In genomic region chr19:18167975-18168645, GRCh38 we compare ENCODE assay signal across 8 cellular contexts. TPM values are rescaled to one million over a fixed set of nuclear protein-coding genes. Genes with fewer than 3 reads are reported as not detected.
DNase-seq lines count a peak whose midpoint lies in the region; ATAC-seq and TF ChIP-seq lines count a peak whose summit lies in the region.

No MANE protein-coding gene starts in this region.

- H3K27ac ChIP-seq in GM23248, result no peak overlapping the region
- peak overlapping the region; percentile 54 for H3K27ac ChIP-seq in RWPE1
- H3K27ac ChIP-seq in right atrium auricular region, result no peak overlapping the region

- H3K9me3 Mint-ChIP-seq in activated naive CD4-positive, alpha-beta T cell treated with anti-CD3 and anti-CD28 coated beads, Interleukin-2, amount 50 U/mL, for 72 hours, result no peaks in the 10 kb centered on the region

- H3K9me3 ChIP-seq in BE2C (no peaks in the 10 kb centered on the region), GM23248 (ENCODE audit: low read depth) (no peaks in the 10 kb centered on the region), right atrium auricular region (no peaks in the 10 kb centered on the region)

- CTCF ChIA-PET in RWPE1 (lab: Yijun Ruan, JAX), result interaction anchor here (0.7 to 1.6 kb wide), 8 partner anchors 10 to 88 kb away, joined by 3 to 7 read pairs (median 4); partner anchors contain the start of gene PIK3R2

- H3K9me2 ChIP-seq in GM23248 (ENCODE audit: insufficient read depth), result no peaks in the 10 kb centered on the region

- H3F3A ChIP-seq in GM23248 (ENCODE audit: insufficient read depth), result no peaks in the 10 kb centered on the region; the same call in 1 of the 2 replicates

- H3K27ac Mint-ChIP-seq in activated naive CD4-positive, alpha-beta T cell treated with anti-CD3 and anti-CD28 coated beads, Interleukin-2, amount 50 U/mL, for 72 hours, result no peak overlapping the region

- H3K27me3 ChIP-seq in BE2C, result no peaks in the 10 kb centered on the region
- no peaks in the 10 kb centered on the region for H3K27me3 ChIP-seq in GM23248 (replicated peaks; ENCODE audit: insufficient read depth)
- H3K27me3 ChIP-seq in right atrium auricular region, result no peaks in the 10 kb centered on the region

- H2AFZ ChIP-seq in GM23248, result no peak overlapping the region

- POLR2A ChIA-PET in RWPE1 (lab: Yijun Ruan, JAX; ENCODE audit: low non-redundant PET), result no interaction called here

- ATAC-seq in activated naive CD4-positive, alpha-beta T cell treated with anti-CD3 and anti-CD28 coated beads, Interleukin-2, amount 50 U/mL, for 72 hours, result peak; percentile 94
- no peak for ATAC-seq in HG03039 (IDR thresholded peaks at IDR 0.05; ENCODE audit: unreplicated experiment)
- ATAC-seq in HG03280 (IDR thresholded peaks at IDR 0.05; ENCODE audit: unreplicated experiment), result no peak

- TF ChIP-seq CTCF in BE2C (IDR thresholded peaks at IDR 0.05; ENCODE audit: low read depth, low read length) (peak; percentile 85), RWPE1 (conservative IDR thresholded peaks at IDR 0.05; ENCODE audit: low read depth) (peak; percentile 91), right atrium auricular region (IDR thresholded peaks at IDR 0.05) (peak; percentile 69 to 73)

- H3K36me3 ChIP-seq in BE2C (peaks cover 33% of the 10 kb centered on the region), GM23248 (ENCODE audit: low read depth) (peaks cover 9% of the 10 kb centered on the region; the same call in 1 of the 2 replicates), right atrium auricular region (peaks cover 39% of the 10 kb centered on the region)

- peak; percentile 68 for DNase-seq in BE2C
- peak; percentile 62 for DNase-seq in GM23248
- peak; percentile 68 for DNase-seq in RWPE1 (ENCODE audit: low spot score)
- peak in 1 of 2 donors; percentile 74 for DNase-seq in activated naive CD4-positive, alpha-beta T cell treated with anti-CD3 and anti-CD28 coated beads, Interleukin-2, amount 50 U/mL, for 72 hours (ENCODE audit: low spot score in 2 of 2)
- no peak for DNase-seq in right atrium auricular region (ENCODE audit: low spot score)
- DNase-seq in stimulated activated CD4-positive, alpha-beta T cell treated with anti-CD3 and anti-CD28 coated beads, Interleukin-4, amount 100 ng/mL, for 1 hour, result peak; percentile 61

- no peak overlapping the region for H3K4me2 ChIP-seq in GM23248 (ENCODE audit: unreplicated experiment)

- H3K4me3 ChIP-seq in BE2C (ENCODE audit: low read depth, low read length), result no peak overlapping the region
- no peak overlapping the region for H3K4me3 ChIP-seq in GM23248
- no peak overlapping the region for H3K4me3 ChIP-seq in right atrium auricular region

- no peaks in the 10 kb centered on the region for H3K4me1 ChIP-seq in BE2C
- no peaks in the 10 kb centered on the region for H3K4me1 ChIP-seq in GM23248 (ENCODE audit: insufficient read depth)
- peaks cover 0 to 21% of the 10 kb centered on the region in 2 donors for H3K4me1 ChIP-seq in right atrium auricular region

- in situ Hi-C loops in GM23248 (cut with MboI), result no loop called here

- H3K9ac ChIP-seq in GM23248, result no peak overlapping the region

- whole genome bisulfite sequencing in GM23248 (ENCODE audit: low coverage in 1 of 2, low lambda C conversion rate in 2 of 2, missing lambda C conversion rate in 2 of 2), 2 experiments, result 69 to 74% methylated on average over 14 of the region's 14 CpGs

- H3K79me2 ChIP-seq in GM23248 (ENCODE audit: insufficient read depth), result no peaks in the 10 kb centered on the region

- H3K36me3 Mint-ChIP-seq in activated naive CD4-positive, alpha-beta T cell treated with anti-CD3 and anti-CD28 coated beads, Interleukin-2, amount 50 U/mL, for 72 hours, result peaks cover 4 to 24% of the 10 kb centered on the region in 2 donors

- no peaks in the 10 kb centered on the region for H4K20me1 ChIP-seq in GM23248 (ENCODE audit: insufficient read depth)

RNA-seq across cellular contexts. Expression of gene IFI30, which starts 5.5 kb away (rescaled TPM):
- polyA plus RNA-seq in BE2C (2012; ENCODE audit: insufficient read depth, insufficient read length, low read depth), result 12.4 TPM
- total RNA-seq in GM23248 (2014; rRNA removed; shearing (Covaris generic)), result 0.86 and 15.9 TPM in 2 replicates
- 10.3 and 14.3 TPM in 2 replicates for polyA plus RNA-seq in GM23248 (2016; fragmentation: Nextera tagmentation; extraction: Ambion mirVana)
- 10 to 100 TPM; 28.0 to 65.3 TPM for total RNA-seq in activated naive CD4-positive, alpha-beta T cell treated with anti-CD3 and anti-CD28 coated beads, Interleukin-2, amount 50 U/mL, for 72 hours
- 10 to 100 TPM in 1 of 2 donors, 1 to 10 TPM in 1; 8.1 to 43.2 TPM for total RNA-seq in right atrium auricular region

RNA-seq across cellular contexts. Expression of gene PIK3R2, which starts 15.1 kb away (rescaled TPM):
- polyA plus RNA-seq in BE2C (2012; ENCODE audit: insufficient read depth, insufficient read length, low read depth), result 181 TPM
- 29.2 and 48.9 TPM in 2 replicates for total RNA-seq in GM23248 (2014; rRNA removed; shearing (Covaris generic))
- 1.5 and 1.6 TPM in 2 replicates for polyA plus RNA-seq in GM23248 (2016; fragmentation: Nextera tagmentation; extraction: Ambion mirVana)
- total RNA-seq in activated naive CD4-positive, alpha-beta T cell treated with anti-CD3 and anti-CD28 coated beads, Interleukin-2, amount 50 U/mL, for 72 hours, result 10 to 100 TPM; 13.6 to 18.3 TPM
- 10 to 100 TPM; 18.7 to 19.0 TPM for total RNA-seq in right atrium auricular region

RNA-seq across cellular contexts. Expression of gene MPV17L2, which starts 24.9 kb away (rescaled TPM):
- polyA plus RNA-seq in BE2C (2012; ENCODE audit: insufficient read depth, insufficient read length, low read depth), result 62.0 TPM
- total RNA-seq in GM23248 (2014; rRNA removed; shearing (Covaris generic)), result 43.2 and 69.4 TPM in 2 replicates
- 21.0 and 22.4 TPM in 2 replicates for polyA plus RNA-seq in GM23248 (2016; fragmentation: Nextera tagmentation; extraction: Ambion mirVana)
- 10 to 100 TPM in 1 of 2 donors, 1 to 10 TPM in 1; 5.4 to 14.0 TPM for total RNA-seq in activated naive CD4-positive, alpha-beta T cell treated with anti-CD3 and anti-CD28 coated beads, Interleukin-2, amount 50 U/mL, for 72 hours
- 10 to 100 TPM; 28.3 to 40.8 TPM for total RNA-seq in right atrium auricular region

RNA-seq across cellular contexts. Expression of gene RAB3A, which starts 35.7 kb away (rescaled TPM):
- 137 TPM for polyA plus RNA-seq in BE2C (2012; ENCODE audit: insufficient read depth, insufficient read length, low read depth)
- 1.4 and 1.8 TPM in 2 replicates for total RNA-seq in GM23248 (2014; rRNA removed; shearing (Covaris generic))
- polyA plus RNA-seq in GM23248 (2016; fragmentation: Nextera tagmentation; extraction: Ambion mirVana), result 1.9 and 2.0 TPM in 2 replicates
- total RNA-seq in activated naive CD4-positive, alpha-beta T cell treated with anti-CD3 and anti-CD28 coated beads, Interleukin-2, amount 50 U/mL, for 72 hours, result 1 to 10 TPM; 8.9 to 9.8 TPM
- 10 to 100 TPM in 1 of 2 donors, 1 to 10 TPM in 1; 8.6 to 27.0 TPM for total RNA-seq in right atrium auricular region

RNA-seq across cellular contexts. Expression of gene PDE4C, which starts 58.1 kb away (rescaled TPM):
- 7.3 TPM for polyA plus RNA-seq in BE2C (2012; ENCODE audit: insufficient read depth, insufficient read length, low read depth)
- under 0.01 and 0.22 TPM in 2 replicates for total RNA-seq in GM23248 (2014; rRNA removed; shearing (Covaris generic))
- polyA plus RNA-seq in GM23248 (2016; fragmentation: Nextera tagmentation; extraction: Ambion mirVana), result 0.40 and 1.0 TPM in 2 replicates
- 1 to 10 TPM in 1 of 2 donors, under 1 TPM in 1; 0.12 to 1.0 TPM for total RNA-seq in activated naive CD4-positive, alpha-beta T cell treated with anti-CD3 and anti-CD28 coated beads, Interleukin-2, amount 50 U/mL, for 72 hours
- 1 to 10 TPM in 1 of 2 donors, not detected in 1; 1.4 TPM for total RNA-seq in right atrium auricular region

Comparison
In these comparisons a context has a peak if more than half of its experiments do, and no peak if none do; other contexts are left out.
1. ATAC-seq: peak in activated naive CD4-positive, alpha-beta T cell treated with anti-CD3 and anti-CD28 coated beads, Interleukin-2, amount 50 U/mL, for 72 hours (2 of 2); none in HG03039 (single experiment) and HG03280 (single experiment).
2. Peak in every context shown above with its lines, with median percentiles within 50 percentile points of each other: CTCF ChIP-seq.